Comparison of ENCODE assay signal across 19 cellular contexts in genomic region chr4:67465763-67466052, GRCh38.
"Had no signal": no experiment of that assay in that cellular context is flagged by ENCODE, and none has a peak within 500 bp of the region (broad histone marks: within the 10 kb centered on the region; RNA-seq: fewer than 3 reads in every experiment).

No MANE protein-coding gene starts in this region.

- DNase-seq: colonic mucosa; dermis blood vessel endothelial cell; endodermal cell; erythroblast; foreskin keratinocyte; kidney; left colon; left ventricle myocardium superior; naive thymus-derived CD8-positive, alpha-beta T cell; sigmoid colon; stimulated activated CD4-positive, alpha-beta T cell treated with anti-CD3 and anti-CD28 coated beads, Interleukin-2, amount 100 ng/mL, for 24 hours; stimulated activated CD4-positive, alpha-beta T cell treated with anti-CD3 and anti-CD28 coated beads, Interleukin-4, amount 100 ng/mL, for 4 hours; stimulated activated naive CD4-positive, alpha-beta T cell; thyroid gland had no signal

- ATAC-seq: left colon; naive thymus-derived CD8-positive, alpha-beta T cell had no signal

- H3K4me1 Mint-ChIP-seq: neural crest cell had no signal

- H3K27me3 Mint-ChIP-seq: naive thymus-derived CD8-positive, alpha-beta T cell; type B pancreatic cell had no signal

- H3K9me3 ChIP-seq: colonic mucosa, sigmoid colon, suprapubic skin, thyroid gland had no signal

- H3K27ac ChIP-seq: colonic mucosa, foreskin keratinocyte, sigmoid colon, skin epidermis, suprapubic skin, thyroid gland had no signal

- H3K4me3 Mint-ChIP-seq: endodermal cell; naive thymus-derived CD8-positive, alpha-beta T cell; neural crest cell; type B pancreatic cell had no signal

- H3K27me3 ChIP-seq: colonic mucosa, foreskin keratinocyte, sigmoid colon, suprapubic skin, thyroid gland had no signal

- H3K36me3 ChIP-seq: colonic mucosa had no signal

- H3K4me3 ChIP-seq: colonic mucosa, lung, sigmoid colon, skin epidermis, suprapubic skin, thyroid gland had no signal

- H3K27ac Mint-ChIP-seq: endodermal cell, type B pancreatic cell had no signal

- H3K9me3 Mint-ChIP-seq: endodermal cell; naive thymus-derived CD8-positive, alpha-beta T cell; neural crest cell; type B pancreatic cell had no signal

- H3K4me1 ChIP-seq: colonic mucosa, foreskin keratinocyte, suprapubic skin, thyroid gland had no signal
